In genomic region chr1:24695202-24695974, GRCh38 we compare ENCODE assay signal across 2 cellular contexts.
TF ChIP-seq lines count a peak whose summit lies in the region.

No MANE protein-coding gene starts in this region.

TF ChIP-seq in A549, 52 proteins besides CTCF, POLR2A, EP300 and RAD21 (continued from another document):
- TF ChIP-seq BCL3 (IDR thresholded peaks at IDR 0.05) (no peak), MAX (IDR thresholded peaks at IDR 0.05) (no peak), RCOR1 (IDR thresholded peaks at IDR 0.05; ENCODE audit: low read depth, low read length) (no peak), BHLHE40 (IDR thresholded peaks at IDR 0.05; ENCODE audit: low read depth, low read length) (no peak), RNF2 (IDR thresholded peaks at IDR 0.05; ENCODE audit: borderline replicate concordance, low read depth) (no peak), FOSB (CRISPR knock-in tag; IDR thresholded peaks at IDR 0.05) (no peak), NFE2L2 (conservative IDR thresholded peaks at IDR 0.05; ENCODE audit: low read length) (no peak), MAZ (IDR thresholded peaks at IDR 0.05; ENCODE audit: borderline replicate concordance, low read depth, low read length) (no peak), CEBPB (IDR thresholded peaks at IDR 0.05) (no peak), CBX8 (IDR thresholded peaks at IDR 0.05) (no peak), FOXS1 (CRISPR knock-in tag; IDR thresholded peaks at IDR 0.05) (no peak), ZSCAN20 (CRISPR knock-in tag; IDR thresholded peaks at IDR 0.05) (no peak), JUN (IDR thresholded peaks at IDR 0.05) (no peak), TP53 (CRISPR knock-in tag; IDR thresholded peaks at IDR 0.05) (no peak), HES2 (IDR thresholded peaks at IDR 0.05) (no peak)

TF ChIP-seq in endothelial cell of umbilical vein, 7 proteins besides CTCF, POLR2A, EP300 and RAD21 (continued from another document):
- no peak for TF ChIP-seq MAX (IDR thresholded peaks at IDR 0.05; ENCODE audit: insufficient read depth, insufficient read length)
- TF ChIP-seq GATA2 (IDR thresholded peaks at IDR 0.05; ENCODE audit: insufficient read depth, insufficient read length, low read depth, low read length), result peak; percentile 65
- TF ChIP-seq MYC (IDR thresholded peaks at IDR 0.05; ENCODE audit: low read depth, low read length), result no peak
- TF ChIP-seq JUN (IDR thresholded peaks at IDR 0.05; ENCODE audit: borderline replicate concordance, insufficient read depth, insufficient read length, low read depth), result no peak
- peak; percentile 38 for TF ChIP-seq POLR2AphosphoS5 (IDR thresholded peaks at IDR 0.05; ENCODE audit: insufficient read depth, low read depth, low read length)
